Comparison of ENCODE assay signal across 1 cellular context in the genomic region with DNA sequence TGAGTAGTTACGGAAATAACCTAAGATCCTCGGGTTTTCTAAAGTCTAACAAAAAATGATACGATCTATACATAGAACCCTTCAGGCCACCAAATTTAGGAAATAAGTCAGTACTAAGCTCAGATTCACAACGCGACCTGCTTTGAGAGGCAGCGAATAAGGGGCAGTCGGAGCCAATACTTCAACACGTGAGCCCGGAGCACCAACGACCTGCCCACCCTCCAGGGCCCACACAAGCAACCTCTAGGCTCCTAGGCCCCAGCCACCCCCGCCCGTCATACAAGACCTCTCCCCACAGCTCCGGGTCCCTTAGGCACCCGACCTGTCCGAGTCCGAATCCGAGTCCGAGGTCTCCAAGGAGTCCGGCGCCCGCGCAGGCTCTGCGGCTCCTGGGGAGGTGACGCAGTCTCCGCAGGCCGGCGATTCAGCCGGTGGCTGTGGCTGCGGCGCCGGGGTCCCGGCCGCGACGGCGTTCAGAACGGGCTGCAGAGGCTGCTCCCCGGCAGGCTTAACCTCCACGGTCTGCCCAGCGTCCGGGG.
TF ChIP-seq lines count a peak whose summit lies in the region.

No MANE protein-coding gene starts in this region.

TF ChIP-seq in HepG2, 621 proteins besides CTCF, POLR2A, EP300 and RAD21 (continued from another document and continues in another):
- TF ChIP-seq, protein P1, sequence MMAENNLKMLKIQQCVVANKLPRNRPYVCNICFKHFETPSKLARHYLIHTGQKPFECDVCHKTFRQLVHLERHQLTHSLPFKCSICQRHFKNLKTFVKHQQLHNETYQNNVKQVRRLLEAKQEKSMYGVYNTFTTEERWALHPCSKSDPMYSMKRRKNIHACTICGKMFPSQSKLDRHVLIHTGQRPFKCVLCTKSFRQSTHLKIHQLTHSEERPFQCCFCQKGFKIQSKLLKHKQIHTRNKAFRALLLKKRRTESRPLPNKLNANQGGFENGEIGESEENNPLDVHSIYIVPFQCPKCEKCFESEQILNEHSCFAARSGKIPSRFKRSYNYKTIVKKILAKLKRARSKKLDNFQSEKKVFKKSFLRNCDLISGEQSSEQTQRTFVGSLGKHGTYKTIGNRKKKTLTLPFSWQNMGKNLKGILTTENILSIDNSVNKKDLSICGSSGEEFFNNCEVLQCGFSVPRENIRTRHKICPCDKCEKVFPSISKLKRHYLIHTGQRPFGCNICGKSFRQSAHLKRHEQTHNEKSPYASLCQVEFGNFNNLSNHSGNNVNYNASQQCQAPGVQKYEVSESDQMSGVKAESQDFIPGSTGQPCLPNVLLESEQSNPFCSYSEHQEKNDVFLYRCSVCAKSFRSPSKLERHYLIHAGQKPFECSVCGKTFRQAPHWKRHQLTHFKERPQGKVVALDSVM (CRISPR knock-in tag; IDR thresholded peaks at IDR 0.05): 0 out of 2 replicates have a peak, but pooled peaks have one; percentile 19
- TF ChIP-seq DR1 (CRISPR knock-in tag; IDR thresholded peaks at IDR 0.05) (no peak), ZNF746 (CRISPR knock-in tag; IDR thresholded peaks at IDR 0.05) (no peak), ZNF501 (CRISPR knock-in tag; IDR thresholded peaks at IDR 0.05) (no peak), ZZZ3 (CRISPR knock-in tag; IDR thresholded peaks at IDR 0.05; ENCODE audit: borderline replicate concordance) (no peak), ZNF468 (CRISPR knock-in tag; IDR thresholded peaks at IDR 0.05) (no peak), MLLT10 (CRISPR knock-in tag; IDR thresholded peaks at IDR 0.05) (no peak), ZNF850 (CRISPR knock-in tag; conservative IDR thresholded peaks at IDR 0.05) (peak; percentile 71; the same call in 1 of the 2 replicates), FOXA3 (CRISPR knock-in tag; IDR thresholded peaks at IDR 0.05) (no peak), XRCC5 (optimal IDR thresholded peaks at IDR 0.05; ENCODE audit: low read length) (peak; percentile 3), KDM4B (CRISPR knock-in tag; IDR thresholded peaks at IDR 0.05) (no peak), ELF3 (CRISPR knock-in tag; IDR thresholded peaks at IDR 0.05) (no peak), ZBTB8A (CRISPR knock-in tag; IDR thresholded peaks at IDR 0.05; ENCODE audit: borderline replicate concordance, low read depth) (no peak), NFKB2 (CRISPR knock-in tag; IDR thresholded peaks at IDR 0.05; ENCODE audit: borderline replicate concordance) (no peak), HNRNPUL1 (IDR thresholded peaks at IDR 0.05; ENCODE audit: low read depth, low read length) (no peak), ZNF816 (CRISPR knock-in tag; IDR thresholded peaks at IDR 0.05; ENCODE audit: borderline replicate concordance) (peak; percentile 80), CREB1 (IDR thresholded peaks at IDR 0.05) (no peak), CREB1 (CRISPR knock-in tag; IDR thresholded peaks at IDR 0.05) (no peak), ARHGAP35 (CRISPR knock-in tag; IDR thresholded peaks at IDR 0.05; ENCODE audit: borderline replicate concordance) (0 out of 2 replicates have a peak, but pooled peaks have one; percentile 30), BRCA1 (CRISPR knock-in tag; IDR thresholded peaks at IDR 0.05) (no peak), ZNF343 (CRISPR knock-in tag; IDR thresholded peaks at IDR 0.05) (no peak), MBD4 (IDR thresholded peaks at IDR 0.05; ENCODE audit: borderline replicate concordance, low read length) (no peak), ZBTB7B (CRISPR knock-in tag; IDR thresholded peaks at IDR 0.05) (no peak), PAX8 (CRISPR knock-in tag; IDR thresholded peaks at IDR 0.05; ENCODE audit: borderline replicate concordance) (0 out of 2 replicates have a peak, but pooled peaks have one; percentile 56), ZNF317 (CRISPR knock-in tag; IDR thresholded peaks at IDR 0.05) (no peak), GTF3A (CRISPR knock-in tag; conservative IDR thresholded peaks at IDR 0.05) (no peak), SMARCE1 (IDR thresholded peaks at IDR 0.05; ENCODE audit: borderline replicate concordance) (no peak), MED13 (CRISPR knock-in tag; IDR thresholded peaks at IDR 0.05) (no peak), ZNF737 (CRISPR knock-in tag; IDR thresholded peaks at IDR 0.05; ENCODE audit: borderline replicate concordance) (no peak)
- TF ChIP-seq, protein P2, sequence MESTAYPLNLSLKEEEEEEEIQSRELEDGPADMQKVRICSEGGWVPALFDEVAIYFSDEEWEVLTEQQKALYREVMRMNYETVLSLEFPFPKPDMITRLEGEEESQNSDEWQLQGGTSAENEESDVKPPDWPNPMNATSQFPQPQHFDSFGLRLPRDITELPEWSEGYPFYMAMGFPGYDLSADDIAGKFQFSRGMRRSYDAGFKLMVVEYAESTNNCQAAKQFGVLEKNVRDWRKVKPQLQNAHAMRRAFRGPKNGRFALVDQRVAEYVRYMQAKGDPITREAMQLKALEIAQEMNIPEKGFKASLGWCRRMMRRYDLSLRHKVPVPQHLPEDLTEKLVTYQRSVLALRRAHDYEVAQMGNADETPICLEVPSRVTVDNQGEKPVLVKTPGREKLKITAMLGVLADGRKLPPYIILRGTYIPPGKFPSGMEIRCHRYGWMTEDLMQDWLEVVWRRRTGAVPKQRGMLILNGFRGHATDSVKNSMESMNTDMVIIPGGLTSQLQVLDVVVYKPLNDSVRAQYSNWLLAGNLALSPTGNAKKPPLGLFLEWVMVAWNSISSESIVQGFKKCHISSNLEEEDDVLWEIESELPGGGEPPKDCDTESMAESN (CRISPR knock-in tag; conservative IDR thresholded peaks at IDR 0.05): no peak
- TF ChIP-seq, protein P3, sequence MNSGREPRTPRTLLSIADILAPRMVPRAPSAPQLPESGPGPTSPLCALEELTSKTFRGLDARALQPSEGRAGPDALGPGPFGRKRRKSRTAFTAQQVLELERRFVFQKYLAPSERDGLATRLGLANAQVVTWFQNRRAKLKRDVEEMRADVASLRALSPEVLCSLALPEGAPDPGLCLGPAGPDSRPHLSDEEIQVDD (CRISPR knock-in tag; IDR thresholded peaks at IDR 0.05; ENCODE audit: borderline replicate concordance): no peak
- TF ChIP-seq, protein P4, sequence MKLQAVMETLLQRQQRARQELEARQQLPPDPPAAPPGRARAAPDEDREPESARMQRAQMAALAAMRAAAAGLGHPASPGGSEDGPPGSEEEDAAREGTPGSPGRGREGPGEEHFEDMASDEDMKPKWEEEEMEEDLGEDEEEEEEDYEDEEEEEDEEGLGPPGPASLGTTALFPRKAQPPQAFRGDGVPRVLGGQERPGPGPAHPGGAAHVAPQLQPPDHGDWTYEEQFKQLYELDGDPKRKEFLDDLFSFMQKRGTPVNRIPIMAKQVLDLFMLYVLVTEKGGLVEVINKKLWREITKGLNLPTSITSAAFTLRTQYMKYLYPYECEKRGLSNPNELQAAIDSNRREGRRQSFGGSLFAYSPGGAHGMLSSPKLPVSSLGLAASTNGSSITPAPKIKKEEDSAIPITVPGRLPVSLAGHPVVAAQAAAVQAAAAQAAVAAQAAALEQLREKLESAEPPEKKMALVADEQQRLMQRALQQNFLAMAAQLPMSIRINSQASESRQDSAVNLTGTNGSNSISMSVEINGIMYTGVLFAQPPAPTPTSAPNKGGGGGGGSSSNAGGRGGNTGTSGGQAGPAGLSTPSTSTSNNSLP (IDR thresholded peaks at IDR 0.05; ENCODE audit: low read depth, low read length): no peak
- TF ChIP-seq, protein P5, sequence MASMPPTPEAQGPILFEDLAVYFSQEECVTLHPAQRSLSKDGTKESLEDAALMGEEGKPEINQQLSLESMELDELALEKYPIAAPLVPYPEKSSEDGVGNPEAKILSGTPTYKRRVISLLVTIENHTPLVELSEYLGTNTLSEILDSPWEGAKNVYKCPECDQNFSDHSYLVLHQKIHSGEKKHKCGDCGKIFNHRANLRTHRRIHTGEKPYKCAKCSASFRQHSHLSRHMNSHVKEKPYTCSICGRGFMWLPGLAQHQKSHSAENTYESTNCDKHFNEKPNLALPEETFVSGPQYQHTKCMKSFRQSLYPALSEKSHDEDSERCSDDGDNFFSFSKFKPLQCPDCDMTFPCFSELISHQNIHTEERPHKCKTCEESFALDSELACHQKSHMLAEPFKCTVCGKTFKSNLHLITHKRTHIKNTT (CRISPR knock-in tag; IDR thresholded peaks at IDR 0.05): no peak
- TF ChIP-seq, protein P6, sequence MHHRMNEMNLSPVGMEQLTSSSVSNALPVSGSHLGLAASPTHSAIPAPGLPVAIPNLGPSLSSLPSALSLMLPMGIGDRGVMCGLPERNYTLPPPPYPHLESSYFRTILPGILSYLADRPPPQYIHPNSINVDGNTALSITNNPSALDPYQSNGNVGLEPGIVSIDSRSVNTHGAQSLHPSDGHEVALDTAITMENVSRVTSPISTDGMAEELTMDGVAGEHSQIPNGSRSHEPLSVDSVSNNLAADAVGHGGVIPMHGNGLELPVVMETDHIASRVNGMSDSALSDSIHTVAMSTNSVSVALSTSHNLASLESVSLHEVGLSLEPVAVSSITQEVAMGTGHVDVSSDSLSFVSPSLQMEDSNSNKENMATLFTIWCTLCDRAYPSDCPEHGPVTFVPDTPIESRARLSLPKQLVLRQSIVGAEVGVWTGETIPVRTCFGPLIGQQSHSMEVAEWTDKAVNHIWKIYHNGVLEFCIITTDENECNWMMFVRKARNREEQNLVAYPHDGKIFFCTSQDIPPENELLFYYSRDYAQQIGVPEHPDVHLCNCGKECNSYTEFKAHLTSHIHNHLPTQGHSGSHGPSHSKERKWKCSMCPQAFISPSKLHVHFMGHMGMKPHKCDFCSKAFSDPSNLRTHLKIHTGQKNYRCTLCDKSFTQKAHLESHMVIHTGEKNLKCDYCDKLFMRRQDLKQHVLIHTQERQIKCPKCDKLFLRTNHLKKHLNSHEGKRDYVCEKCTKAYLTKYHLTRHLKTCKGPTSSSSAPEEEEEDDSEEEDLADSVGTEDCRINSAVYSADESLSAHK (CRISPR knock-in tag; IDR thresholded peaks at IDR 0.05; ENCODE audit: borderline replicate concordance): no peak
- TF ChIP-seq, protein P7, sequence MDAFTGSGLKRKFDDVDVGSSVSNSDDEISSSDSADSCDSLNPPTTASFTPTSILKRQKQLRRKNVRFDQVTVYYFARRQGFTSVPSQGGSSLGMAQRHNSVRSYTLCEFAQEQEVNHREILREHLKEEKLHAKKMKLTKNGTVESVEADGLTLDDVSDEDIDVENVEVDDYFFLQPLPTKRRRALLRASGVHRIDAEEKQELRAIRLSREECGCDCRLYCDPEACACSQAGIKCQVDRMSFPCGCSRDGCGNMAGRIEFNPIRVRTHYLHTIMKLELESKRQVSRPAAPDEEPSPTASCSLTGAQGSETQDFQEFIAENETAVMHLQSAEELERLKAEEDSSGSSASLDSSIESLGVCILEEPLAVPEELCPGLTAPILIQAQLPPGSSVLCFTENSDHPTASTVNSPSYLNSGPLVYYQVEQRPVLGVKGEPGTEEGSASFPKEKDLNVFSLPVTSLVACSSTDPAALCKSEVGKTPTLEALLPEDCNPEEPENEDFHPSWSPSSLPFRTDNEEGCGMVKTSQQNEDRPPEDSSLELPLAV (CRISPR knock-in tag; conservative IDR thresholded peaks at IDR 0.05; ENCODE audit: low read depth): no peak
- TF ChIP-seq, protein P8, sequence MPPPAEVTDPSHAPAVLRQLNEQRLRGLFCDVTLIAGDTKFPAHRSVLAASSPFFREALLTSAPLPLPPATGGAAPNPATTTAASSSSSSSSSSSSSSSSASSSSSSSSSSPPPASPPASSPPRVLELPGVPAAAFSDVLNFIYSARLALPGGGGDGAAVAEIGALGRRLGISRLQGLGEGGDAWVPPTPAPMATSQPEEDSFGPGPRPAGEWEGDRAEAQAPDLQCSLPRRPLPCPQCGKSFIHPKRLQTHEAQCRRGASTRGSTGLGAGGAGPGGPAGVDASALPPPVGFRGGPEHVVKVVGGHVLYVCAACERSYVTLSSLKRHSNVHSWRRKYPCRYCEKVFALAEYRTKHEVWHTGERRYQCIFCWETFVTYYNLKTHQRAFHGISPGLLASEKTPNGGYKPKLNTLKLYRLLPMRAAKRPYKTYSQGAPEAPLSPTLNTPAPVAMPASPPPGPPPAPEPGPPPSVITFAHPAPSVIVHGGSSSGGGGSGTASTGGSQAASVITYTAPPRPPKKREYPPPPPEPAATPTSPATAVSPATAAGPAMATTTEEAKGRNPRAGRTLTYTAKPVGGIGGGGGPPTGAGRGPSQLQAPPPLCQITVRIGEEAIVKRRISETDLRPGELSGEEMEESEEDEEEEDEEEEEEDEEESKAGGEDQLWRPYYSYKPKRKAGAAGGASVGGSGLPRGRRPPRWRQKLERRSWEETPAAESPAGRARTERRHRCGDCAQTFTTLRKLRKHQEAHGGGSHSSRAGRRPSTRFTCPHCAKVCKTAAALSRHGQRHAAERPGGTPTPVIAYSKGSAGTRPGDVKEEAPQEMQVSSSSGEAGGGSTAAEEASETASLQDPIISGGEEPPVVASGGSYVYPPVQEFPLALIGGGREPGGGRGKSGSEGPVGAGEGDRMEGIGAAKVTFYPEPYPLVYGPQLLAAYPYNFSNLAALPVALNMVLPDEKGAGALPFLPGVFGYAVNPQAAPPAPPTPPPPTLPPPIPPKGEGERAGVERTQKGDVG (CRISPR knock-in tag; IDR thresholded peaks at IDR 0.05; ENCODE audit: borderline replicate concordance): no peak
- TF ChIP-seq, protein P9, sequence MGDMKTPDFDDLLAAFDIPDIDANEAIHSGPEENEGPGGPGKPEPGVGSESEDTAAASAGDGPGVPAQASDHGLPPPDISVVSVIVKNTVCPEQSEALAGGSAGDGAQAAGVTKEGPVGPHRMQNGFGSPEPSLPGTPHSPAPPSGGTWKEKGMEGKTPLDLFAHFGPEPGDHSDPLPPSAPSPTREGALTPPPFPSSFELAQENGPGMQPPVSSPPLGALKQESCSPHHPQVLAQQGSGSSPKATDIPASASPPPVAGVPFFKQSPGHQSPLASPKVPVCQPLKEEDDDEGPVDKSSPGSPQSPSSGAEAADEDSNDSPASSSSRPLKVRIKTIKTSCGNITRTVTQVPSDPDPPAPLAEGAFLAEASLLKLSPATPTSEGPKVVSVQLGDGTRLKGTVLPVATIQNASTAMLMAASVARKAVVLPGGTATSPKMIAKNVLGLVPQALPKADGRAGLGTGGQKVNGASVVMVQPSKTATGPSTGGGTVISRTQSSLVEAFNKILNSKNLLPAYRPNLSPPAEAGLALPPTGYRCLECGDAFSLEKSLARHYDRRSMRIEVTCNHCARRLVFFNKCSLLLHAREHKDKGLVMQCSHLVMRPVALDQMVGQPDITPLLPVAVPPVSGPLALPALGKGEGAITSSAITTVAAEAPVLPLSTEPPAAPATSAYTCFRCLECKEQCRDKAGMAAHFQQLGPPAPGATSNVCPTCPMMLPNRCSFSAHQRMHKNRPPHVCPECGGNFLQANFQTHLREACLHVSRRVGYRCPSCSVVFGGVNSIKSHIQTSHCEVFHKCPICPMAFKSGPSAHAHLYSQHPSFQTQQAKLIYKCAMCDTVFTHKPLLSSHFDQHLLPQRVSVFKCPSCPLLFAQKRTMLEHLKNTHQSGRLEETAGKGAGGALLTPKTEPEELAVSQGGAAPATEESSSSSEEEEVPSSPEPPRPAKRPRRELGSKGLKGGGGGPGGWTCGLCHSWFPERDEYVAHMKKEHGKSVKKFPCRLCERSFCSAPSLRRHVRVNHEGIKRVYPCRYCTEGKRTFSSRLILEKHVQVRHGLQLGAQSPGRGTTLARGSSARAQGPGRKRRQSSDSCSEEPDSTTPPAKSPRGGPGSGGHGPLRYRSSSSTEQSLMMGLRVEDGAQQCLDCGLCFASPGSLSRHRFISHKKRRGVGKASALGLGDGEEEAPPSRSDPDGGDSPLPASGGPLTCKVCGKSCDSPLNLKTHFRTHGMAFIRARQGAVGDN (CRISPR knock-in tag; IDR thresholded peaks at IDR 0.05): no peak
- TF ChIP-seq, protein P10, sequence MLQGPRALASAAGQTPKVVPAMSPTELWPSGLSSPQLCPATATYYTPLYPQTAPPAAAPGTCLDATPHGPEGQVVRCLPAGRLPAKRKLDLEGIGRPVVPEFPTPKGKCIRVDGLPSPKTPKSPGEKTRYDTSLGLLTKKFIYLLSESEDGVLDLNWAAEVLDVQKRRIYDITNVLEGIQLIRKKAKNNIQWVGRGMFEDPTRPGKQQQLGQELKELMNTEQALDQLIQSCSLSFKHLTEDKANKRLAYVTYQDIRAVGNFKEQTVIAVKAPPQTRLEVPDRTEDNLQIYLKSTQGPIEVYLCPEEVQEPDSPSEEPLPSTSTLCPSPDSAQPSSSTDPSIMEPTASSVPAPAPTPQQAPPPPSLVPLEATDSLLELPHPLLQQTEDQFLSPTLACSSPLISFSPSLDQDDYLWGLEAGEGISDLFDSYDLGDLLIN (CRISPR knock-in tag; IDR thresholded peaks at IDR 0.05; ENCODE audit: borderline replicate concordance): no peak
